Comparison of ENCODE assay signal across 22 cellular contexts in genomic region chr3:171321241-171321640, GRCh38.
A peak's percentile ranks its signal among the peaks of the same experiment; 100 is the strongest.
DNase-seq lines count a peak whose midpoint lies in the region; ATAC-seq, FAIRE-seq and TF ChIP-seq lines count a peak whose summit lies in the region.
"Had no signal": no experiment of that assay in that cellular context is flagged by ENCODE, and none has a peak within 500 bp of the region (broad histone marks: within the 10 kb centered on the region; RNA-seq: fewer than 3 reads in every experiment).

No MANE protein-coding gene starts in this region.

- H3K27ac ChIP-seq in left ventricle myocardium inferior (replicated peaks): peak overlapping the region; percentile 67
- no peak overlapping the region for H3K27ac ChIP-seq in H1 (ENCODE audit: low read depth, low read length)
- H3K27ac ChIP-seq in uterus: peak overlapping the region; percentile 25 to 63
- H3K27ac ChIP-seq: adrenal gland, C4-2B had no signal

- H3K56ac ChIP-seq in H1 (replicated peaks; ENCODE audit: insufficient read length, low read depth, low read length): no peak overlapping the region

- H3K27me3 ChIP-seq in left ventricle myocardium inferior (ENCODE audit: low read depth): no peaks in the 10 kb centered on the region
- no peaks in the 10 kb centered on the region for H3K27me3 ChIP-seq in H1 (replicated peaks in 1 of 4; ENCODE audit: control insufficient read depth in 3 of 4, extremely low read depth in 1 of 4, insufficient read depth in 3 of 4, low read length in 3 of 4)
- no peaks in the 10 kb centered on the region for H3K27me3 ChIP-seq in neuron (ENCODE audit: insufficient read depth, low read length)
- H3K27me3 ChIP-seq in uterus: no peaks in the 10 kb centered on the region
- H3K27me3 ChIP-seq in BE2C: no peaks in the 10 kb centered on the region
- H3K27me3 ChIP-seq: adrenal gland, esophagus squamous epithelium, left lung, testis had no signal

- TF ChIP-seq CTCF in left ventricle myocardium inferior (IDR thresholded peaks at IDR 0.05; ENCODE audit: borderline replicate concordance): no peak
- no peak for TF ChIP-seq CTCF in H1 (IDR thresholded peaks at IDR 0.05; ENCODE audit: control extremely low read depth in 1 of 3, insufficient read depth in 1 of 3, low read depth in 1 of 3, low read length in 3 of 3)
- TF ChIP-seq CTCF in uterus (IDR thresholded peaks at IDR 0.05): no peak
- no peak for TF ChIP-seq CTCF in BE2C (IDR thresholded peaks at IDR 0.05; ENCODE audit: low read depth, low read length)

- peak; percentile 58 for FAIRE-seq in H1 (lab: Jason Lieb, UNC)
- FAIRE-seq: HepG2 had no signal

- TF ChIP-seq POLR2A in H1 (IDR thresholded peaks at IDR 0.05; ENCODE audit: control extremely low read depth in 1 of 2, low read depth in 2 of 2, low read length in 2 of 2) (no peak), uterus (IDR thresholded peaks at IDR 0.05) (no peak)

- no peak overlapping the region for H2BK120ac ChIP-seq in H1 (replicated peaks; ENCODE audit: low read depth, low read length)

- no peak overlapping the region for H3K9ac ChIP-seq in H1 (replicated peaks in 1 of 4; ENCODE audit: extremely low read depth in 1 of 4, low read depth in 3 of 4, low read length in 3 of 4)

- H4K5ac ChIP-seq in H1 (ENCODE audit: insufficient read length, low read depth, low read length): no peak overlapping the region

- H3K79me1 ChIP-seq in H1 (ENCODE audit: low read depth, low read length): no peaks in the 10 kb centered on the region; the same call in 1 of the 2 replicates

- no peaks in the 10 kb centered on the region for H3K9me3 ChIP-seq in left ventricle myocardium inferior (replicated peaks)
- no peaks in the 10 kb centered on the region for H3K9me3 ChIP-seq in H1 (ENCODE audit: insufficient read depth in 2 of 2, low read depth in 1 of 2, low read length in 1 of 2)
- no peaks in the 10 kb centered on the region for H3K9me3 ChIP-seq in neuron (ENCODE audit: low read length)
- H3K9me3 ChIP-seq in uterus: no peaks in the 10 kb centered on the region
- no peaks in the 10 kb centered on the region for H3K9me3 ChIP-seq in BE2C
- H3K9me3 ChIP-seq: adrenal gland, esophagus squamous epithelium, left lung, testis had no signal

- H3K4me1 ChIP-seq in left ventricle myocardium inferior: peaks cover 66% of the 10 kb centered on the region
- peaks cover 0 to 3% (median 3%) of the 10 kb centered on the region in 4 experiments; a peak in 3 of 7 replicates for H3K4me1 ChIP-seq in H1 (replicated peaks in 1 of 4; ENCODE audit: control insufficient read depth in 3 of 4, insufficient read depth in 4 of 4, low read length in 3 of 4)
- H3K4me1 ChIP-seq in neuron (ENCODE audit: insufficient read depth, low read length): peaks cover 19% of the 10 kb centered on the region
- H3K4me1 ChIP-seq in uterus: no peaks in the 10 kb centered on the region
- H3K4me1 ChIP-seq in BE2C: peaks cover 5% of the 10 kb centered on the region
- H3K4me1 ChIP-seq: left lung had no signal

- H3K23ac ChIP-seq in H1 (ENCODE audit: insufficient read length): no peak overlapping the region

- H3K14ac ChIP-seq in H1 (ENCODE audit: insufficient read length): no peak overlapping the region

- H3K18ac ChIP-seq in H1 (ENCODE audit: extremely low read depth, low read length): no peak overlapping the region

- H3K4me3 ChIP-seq in left ventricle myocardium inferior: peak overlapping the region; percentile 17
- H3K4me3 ChIP-seq in H1 (ENCODE audit: extremely low read depth in 1 of 4, insufficient read depth in 2 of 4, low read depth in 3 of 4, low read length in 4 of 4): no peak overlapping the region
- no peak overlapping the region for H3K4me3 ChIP-seq in neuron (ENCODE audit: low read length)
- H3K4me3 ChIP-seq in uterus: no peak overlapping the region
- H3K4me3 ChIP-seq in BE2C (ENCODE audit: low read depth, low read length): no peak overlapping the region
- H3K4me3 ChIP-seq: adrenal gland, esophagus squamous epithelium, left lung, testis had no signal

- intact Hi-C loops in left ventricle myocardium inferior (cut with micrococcal nuclease): no loop called here
- intact Hi-C loops in Right ventricle myocardium superior (cut with DNase I): loop anchor here (10.0 kb wide), 2 partner anchors 136 to 244 kb away; no protein-coding TSS in a partner anchor
- intact Hi-C loops in uterus (cut with DNase I; ENCODE audit: low total_unique reads): no loop called here

- H3K36me3 ChIP-seq in left ventricle myocardium inferior (no peaks in the 10 kb centered on the region), H1 (ENCODE audit: control insufficient read depth in 2 of 4, insufficient read depth in 4 of 4, low read length in 3 of 4) (no peaks in the 10 kb centered on the region), neuron (ENCODE audit: insufficient read depth, low read length) (no peaks in the 10 kb centered on the region), uterus (no peaks in the 10 kb centered on the region), BE2C (no peaks in the 10 kb centered on the region)
- H3K36me3 ChIP-seq: adrenal gland, esophagus squamous epithelium, left lung had no signal

- H2BK15ac ChIP-seq in H1 (ENCODE audit: low read length): no peak overlapping the region

- H3K4me2 ChIP-seq in H1 (ENCODE audit: insufficient read depth in 1 of 2, low read depth in 2 of 2, low read length in 2 of 2): no peak overlapping the region

- no peak overlapping the region for H2BK12ac ChIP-seq in H1 (ENCODE audit: low read depth, low read length)

- H4K20me1 ChIP-seq in H1 (replicated peaks in 1 of 2; ENCODE audit: control insufficient read depth in 1 of 2, insufficient read depth in 2 of 2, low read length in 2 of 2): no peaks in the 10 kb centered on the region

- H2AFZ ChIP-seq in H1 (ENCODE audit: low read length) (no peak overlapping the region), neuron (ENCODE audit: low read depth, low read length) (peak overlapping the region; percentile 8)

- no peak for TF ChIP-seq EP300 in H1 (IDR thresholded peaks at IDR 0.05; ENCODE audit: borderline replicate concordance in 1 of 2, low read depth in 2 of 2, low read length in 2 of 2)

- no peak for ATAC-seq in Right ventricle myocardium superior (ENCODE audit: poor library complexity)
- ATAC-seq: HepG2 had no signal

- no peak overlapping the region for H3K4ac ChIP-seq in H1 (replicated peaks; ENCODE audit: insufficient read length, low read depth, low read length)

- H2BK5ac ChIP-seq in H1 (ENCODE audit: low read depth, low read length): no peak overlapping the region

- POLR2A ChIA-PET in H1 (lab: Charles Lee; ENCODE audit: partially characterized antibody): interaction anchor here (0.7 kb wide), 1 partner anchor 10 kb away, joined by 4 read pairs; no protein-coding TSS in a partner anchor

- H2AK5ac ChIP-seq in H1 (ENCODE audit: low read depth, low read length): no peak overlapping the region

- DNase-seq in left ventricle myocardium inferior (no peak), Right ventricle myocardium superior (no peak), H1 (ENCODE audit: low read depth in 1 of 2, low spot score in 2 of 2) (no peak), uterus (no peak), GM19240 (ENCODE audit: insufficient read length, low spot score) (no peak), BE2C (no peak)
- no peak for DNase-seq in activated CD4-positive, CD25-positive, alpha-beta regulatory T cell treated with anti-CD3 and anti-CD28 coated beads, Interleukin-2, amount 50 U/mL, for 72 hours
- DNase-seq: activated CD4-positive, alpha-beta T cell treated with anti-CD3 and anti-CD28 coated beads, Interleukin-2, amount 50 U/mL, for 48 hours; activated gamma-delta T cell; activated T-cell treated with anti-CD3 and anti-CD28 coated beads for 4 hours; adrenal gland; effector CD4-positive, alpha-beta T cell; esophagus squamous epithelium; left lung; NCI-H1105; NCI-H2081; NCI-H510A treated with DMSO at 0.1 percent for 48 hours; T-helper 1 cell had no signal

- no peak overlapping the region for H4K8ac ChIP-seq in H1 (ENCODE audit: extremely low read depth, insufficient read depth, low read length)

- no peak overlapping the region for H4K91ac ChIP-seq in H1 (replicated peaks; ENCODE audit: insufficient read length, low read length)

- H3K23me2 ChIP-seq in H1 (ENCODE audit: low read depth, low read length): no peaks in the 10 kb centered on the region

- H2BK20ac ChIP-seq in H1 (ENCODE audit: low read length): no peak overlapping the region

- H3K79me2 ChIP-seq in H1 (ENCODE audit: control insufficient read depth in 1 of 2, insufficient read depth in 2 of 2, low read length in 2 of 2): peaks cover 0 to 10% of the 10 kb centered on the region in 2 experiments; a peak in 2 of 4 replicates

- TF ChIP-seq RAD21 in H1 (IDR thresholded peaks at IDR 0.05 in 1 of 2, conservative IDR thresholded peaks at IDR 0.05 in 1 of 2; ENCODE audit: low read depth in 2 of 2, low read length in 2 of 2): no peak

- 89% methylated on average over 4 of the region's 4 CpGs; no CpG with 5 or more reads in 1 of the 2 experiments for WGBS in H1 (ENCODE audit: extremely low coverage in 1 of 2, insufficient coverage in 1 of 2, insufficient read length in 1 of 2, insufficient replicate concordance in 2 of 2, low coverage in 1 of 2, low lambda C conversion rate in 2 of 2, missing lambda C conversion rate in 1 of 2), 2 experiments

- CTCF ChIA-PET in H1 (lab: Charles Lee; ENCODE audit: partially characterized antibody): interaction anchor here (0.9 to 1.1 kb wide), 2 partner anchors 8 to 12 kb away, joined by 4 read pairs; no protein-coding TSS in a partner anchor

TF ChIP-seq in H1, 55 proteins besides CTCF, POLR2A, EP300 and RAD21:
- TF ChIP-seq EGR1 (IDR thresholded peaks at IDR 0.05; ENCODE audit: borderline replicate concordance, low read depth, low read length): no peak
